Comparison of ENCODE assay signal across 1 cellular context in the genomic region with DNA sequence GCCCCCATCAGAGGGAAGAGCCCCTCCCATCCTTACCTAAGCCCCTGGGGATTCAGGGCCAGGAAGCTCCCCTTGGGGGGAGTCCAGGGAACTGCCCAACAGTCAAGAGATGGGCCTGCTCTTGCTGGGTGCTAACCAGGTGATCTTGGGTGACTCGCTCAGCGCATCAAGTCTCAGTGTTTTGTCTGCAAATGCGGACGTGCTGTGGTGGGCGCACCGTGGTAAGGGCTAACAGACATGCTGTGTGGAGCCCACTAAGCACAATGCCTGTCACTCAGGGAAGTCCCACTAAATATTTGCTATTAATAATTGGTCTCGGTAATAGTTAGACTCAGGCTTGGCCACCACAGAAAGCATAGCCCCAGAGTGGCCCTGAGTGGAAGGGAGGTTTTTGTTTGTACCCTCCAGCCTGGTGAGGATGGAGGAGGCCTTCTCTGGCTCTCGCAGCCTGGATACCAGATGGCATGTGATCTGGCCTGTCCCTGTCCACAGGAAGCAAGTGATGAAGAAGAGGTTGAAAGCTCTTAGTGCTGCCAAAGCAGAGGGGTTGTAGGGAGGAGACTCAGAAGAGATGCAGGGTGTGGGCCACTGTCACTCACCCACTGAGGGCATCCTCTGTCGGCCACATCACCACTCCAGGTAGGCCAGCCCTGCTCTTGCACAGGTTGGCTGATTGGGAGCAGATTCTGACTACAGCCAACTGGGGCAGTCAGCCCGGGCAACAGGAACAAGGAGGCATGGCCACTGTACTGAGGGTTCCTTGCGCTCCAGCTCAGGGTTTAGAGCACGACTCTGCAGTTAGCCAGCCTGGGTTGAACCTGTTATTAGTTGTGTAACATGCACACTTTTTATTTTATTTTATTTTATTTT.
TF ChIP-seq lines count a peak whose summit lies in the region.

No MANE protein-coding gene starts in this region.

TF ChIP-seq in IMR-90, 13 proteins besides CTCF, POLR2A, EP300 and RAD21 (continued from another document):
- TF ChIP-seq, protein P1, sequence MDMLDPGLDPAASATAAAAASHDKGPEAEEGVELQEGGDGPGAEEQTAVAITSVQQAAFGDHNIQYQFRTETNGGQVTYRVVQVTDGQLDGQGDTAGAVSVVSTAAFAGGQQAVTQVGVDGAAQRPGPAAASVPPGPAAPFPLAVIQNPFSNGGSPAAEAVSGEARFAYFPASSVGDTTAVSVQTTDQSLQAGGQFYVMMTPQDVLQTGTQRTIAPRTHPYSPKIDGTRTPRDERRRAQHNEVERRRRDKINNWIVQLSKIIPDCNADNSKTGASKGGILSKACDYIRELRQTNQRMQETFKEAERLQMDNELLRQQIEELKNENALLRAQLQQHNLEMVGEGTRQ (IDR thresholded peaks at IDR 0.05; ENCODE audit: low read depth, low read length), result no peak
- no peak for TF ChIP-seq SMC3 (IDR thresholded peaks at IDR 0.05; ENCODE audit: low read depth, low read length)
- TF ChIP-seq FOS (IDR thresholded peaks at IDR 0.05; ENCODE audit: low read depth, low read length), result no peak
